In the genomic region with DNA sequence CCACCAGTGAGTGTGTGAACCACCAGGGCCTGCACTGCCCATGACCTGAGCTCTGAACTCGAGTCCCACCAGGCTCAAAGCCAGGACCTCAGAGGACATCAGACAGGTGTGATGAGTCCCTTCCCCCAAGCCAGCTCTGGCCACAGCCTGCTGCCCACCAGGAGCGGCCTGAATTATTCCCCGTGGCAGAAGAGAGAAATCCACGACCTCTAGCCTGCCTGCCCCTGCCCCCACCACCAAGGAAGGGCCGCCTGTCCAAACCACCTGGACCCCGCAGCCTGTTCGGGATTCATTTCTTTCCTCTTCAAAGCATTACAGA, we compare ENCODE assay signal across 26 cellular contexts.
"Had no signal": no experiment of that assay in that cellular context is flagged by ENCODE, and none has a peak within 500 bp of the region (broad histone marks: within the 10 kb centered on the region; RNA-seq: fewer than 3 reads in every experiment).

No MANE protein-coding gene starts in this region.

- H3K27ac ChIP-seq: body of pancreas, cardiac muscle cell, foreskin keratinocyte, hepatocyte, thyroid gland, upper lobe of right lung, WERI-Rb-1 had no signal

- H3K9me2 ChIP-seq: SK-N-SH had no signal

- ATAC-seq: activated CD8-positive, alpha-beta T cell treated with anti-CD3 and anti-CD28 coated beads, Interleukin-2, amount 10 ng/mL, durations not matched to agents 7 days and 5 days; body of pancreas; foreskin keratinocyte; mucosa of descending colon; stimulated activated naive CD8-positive, alpha-beta T cell treated with anti-CD3 and anti-CD28 coated beads, Interleukin-15, Interleukin-2, amounts not matched to agents 100 U/mL and 50 U/mL, for 24 hours; upper lobe of right lung had no signal

- H3K27me3 Mint-ChIP-seq: activated naive CD4-positive, alpha-beta T cell treated with anti-CD3 and anti-CD28 coated beads, Interleukin-2, amount 10 ng/mL, durations not matched to agents 7 days and 5 days; activated T-cell treated with anti-CD3 and anti-CD28 coated beads, Interleukin-2, amount 50 U/mL, for 24 hours had no signal

- H3K4me1 Mint-ChIP-seq: activated naive CD4-positive, alpha-beta T cell treated with anti-CD3 and anti-CD28 coated beads, Interleukin-2, amount 10 ng/mL, durations not matched to agents 7 days and 5 days had no signal

- H3K9me3 Mint-ChIP-seq: activated naive CD4-positive, alpha-beta T cell treated with anti-CD3 and anti-CD28 coated beads, Interleukin-2, amount 10 ng/mL, durations not matched to agents 7 days and 5 days; activated T-cell treated with anti-CD3 and anti-CD28 coated beads, Interleukin-2, amount 50 U/mL, for 24 hours; immature natural killer cell; T-helper 2 cell treated with Interferon-gamma antibody and Interleukin-4, amounts not matched to agents 5 μg/mL and 100 μg/mL, for 36 hours had no signal

- H3K4me2 ChIP-seq: hepatocyte, SK-N-SH had no signal

- H3K9me3 ChIP-seq: body of pancreas, mucosa of descending colon, SK-N-SH, thyroid gland, upper lobe of right lung had no signal

- H3K4me3 ChIP-seq: body of pancreas, cardiac muscle cell, hepatocyte, mucosa of descending colon, thyroid gland, upper lobe of right lung had no signal

- H3K36me3 ChIP-seq: cardiac muscle cell, thyroid gland, upper lobe of right lung, WERI-Rb-1 had no signal

- H3K36me3 Mint-ChIP-seq: activated naive CD4-positive, alpha-beta T cell treated with anti-CD3 and anti-CD28 coated beads, Interleukin-2, amount 10 ng/mL, durations not matched to agents 7 days and 5 days had no signal

- DNase-seq: activated CD4-positive, alpha-beta T cell treated with anti-CD3 and anti-CD28 coated beads for 1 hour; activated CD4-positive, alpha-beta T cell treated with anti-CD3 and anti-CD28 coated beads, Interleukin-2, amount 50 U/mL, for 1 hour; activated CD8-positive, alpha-beta T cell treated with anti-CD3 and anti-CD28 coated beads, Interleukin-2, amount 10 ng/mL, durations not matched to agents 7 days and 5 days; activated T-cell treated with anti-CD3 and anti-CD28 coated beads, Interleukin-2, amount 50 U/mL, for 24 hours; amygdala; body of pancreas; dermis blood vessel endothelial cell; effector CD8-positive, alpha-beta T cell; immature natural killer cell; kidney glomerular epithelial cell; mesenchymal stem cell; mucosa of descending colon; occipital lobe; retina; SK-N-SH; stimulated activated CD4-positive, alpha-beta T cell treated with anti-CD3 and anti-CD28 coated beads, Interleukin-12 subunit alpha, Interleukin-12 subunit beta, amount 100 ng/mL, for 4 hours; stimulated activated CD4-positive, alpha-beta T cell treated with anti-CD3 and anti-CD28 coated beads, Interleukin-4, amount 100 ng/mL, for 4 hours; stimulated activated naive CD8-positive, alpha-beta T cell treated with anti-CD3 and anti-CD28 coated beads, Interleukin-15, Interleukin-2, amounts not matched to agents 100 U/mL and 50 U/mL, for 24 hours; thyroid gland; WERI-Rb-1 had no signal

- H3K27ac Mint-ChIP-seq: activated CD8-positive, alpha-beta T cell treated with anti-CD3 and anti-CD28 coated beads, Interleukin-2, amount 10 ng/mL, durations not matched to agents 7 days and 5 days; activated naive CD4-positive, alpha-beta T cell treated with anti-CD3 and anti-CD28 coated beads, Interleukin-2, amount 10 ng/mL, durations not matched to agents 7 days and 5 days; activated T-cell treated with anti-CD3 and anti-CD28 coated beads, Interleukin-2, amount 50 U/mL, for 24 hours; immature natural killer cell; T-helper 2 cell treated with Interferon-gamma antibody and Interleukin-4, amounts not matched to agents 5 μg/mL and 100 μg/mL, for 36 hours had no signal

- H3K4me3 Mint-ChIP-seq: activated CD8-positive, alpha-beta T cell treated with anti-CD3 and anti-CD28 coated beads, Interleukin-2, amount 10 ng/mL, durations not matched to agents 7 days and 5 days; activated naive CD4-positive, alpha-beta T cell treated with anti-CD3 and anti-CD28 coated beads, Interleukin-2, amount 10 ng/mL, durations not matched to agents 7 days and 5 days; activated T-cell treated with anti-CD3 and anti-CD28 coated beads, Interleukin-2, amount 50 U/mL, for 24 hours; immature natural killer cell; T-helper 2 cell treated with Interferon-gamma antibody and Interleukin-4, amounts not matched to agents 5 μg/mL and 100 μg/mL, for 36 hours had no signal

- H3K27me3 ChIP-seq: body of pancreas, cardiac muscle cell, foreskin keratinocyte, hepatocyte, thyroid gland, upper lobe of right lung had no signal

- H3K79me2 ChIP-seq: hepatocyte had no signal

- H3K9ac ChIP-seq: SK-N-SH had no signal

- H3K4me1 ChIP-seq: body of pancreas, foreskin keratinocyte, thyroid gland, upper lobe of right lung had no signal

- H2AFZ ChIP-seq: hepatocyte had no signal
